9 cellular contexts compared by ENCODE assay signal in genomic region chr20:22370137-22370536, GRCh38.
"Had no signal": no experiment of that assay in that cellular context is flagged by ENCODE, and none has a peak within 500 bp of the region (broad histone marks: within the 10 kb centered on the region; RNA-seq: fewer than 3 reads in every experiment).

No MANE protein-coding gene starts in this region.

- H3K9me3 ChIP-seq: HAP-1 had no signal

- H3K27ac Mint-ChIP-seq: HFFc6 had no signal

- ATAC-seq: HCT116, K562 had no signal

- H3K4me3 Mint-ChIP-seq: HFFc6 had no signal

- H3K4me1 ChIP-seq: HAP-1 had no signal

- H3K27ac ChIP-seq: GM23248 had no signal

- H3K9ac ChIP-seq: GM23248 had no signal

- FAIRE-seq: HTR-8/SVneo, K562 had no signal

- DNase-seq: GM23248, GOT3, H7, HFFc6, IMR-90 had no signal

- H3K36me3 ChIP-seq: HAP-1 had no signal

- H3K4me3 ChIP-seq: GM23248, HAP-1, K562 had no signal
